ENCODE assay signal across 8 cellular contexts in genomic region chr20:3470627-3471396, GRCh38. TPM values are rescaled to one million over a fixed set of nuclear protein-coding genes. Genes with fewer than 3 reads are reported as not detected.
DNase-seq lines count a peak whose midpoint lies in the region; TF ChIP-seq lines count a peak whose summit lies in the region.

Gene ATRN (plus strand): TSS chr20:3471018. CDS start chr20:3471108, 90 bp downstream.

- H2BK5ac ChIP-seq in H9 (ENCODE audit: insufficient read length, low read length), result no peak within 1 kb of the TSS

- H3F3A ChIP-seq in MM.1S (ENCODE audit: insufficient read depth, low read length), result no peaks in the 10 kb centered on the region

- H3K14ac ChIP-seq in H9 (ENCODE audit: insufficient read depth, low read length), result peak within 1 kb of the TSS; percentile 74

- peak; percentile 59 for DNase-seq in GF-D8 (lab: John Stamatoyannopoulos, UW)
- DNase-seq in H9, result peak; percentile 81
- DNase-seq in MM.1S, result peak; percentile 88
- DNase-seq in SK-N-MC (ENCODE audit: low read depth, low spot score), result no peak
- peak; percentile 92 for DNase-seq in activated naive CD4-positive, alpha-beta T cell treated with anti-CD3 and anti-CD28 coated beads, Interleukin-2, amount 50 U/mL, for 16 hours
- peak; percentile 94 for DNase-seq in germinal center (ENCODE audit: low spot score)
- peak in 53 of 56 donors; percentile 54 to 92 (median 80) for DNase-seq in nucleus accumbens (lab: John Stamatoyannopoulos, UW)
- DNase-seq in substantia nigra (lab: John Stamatoyannopoulos, UW), result peak in 48 of 49 donors; percentile 31 to 92 (median 79)

- H3K79me2 ChIP-seq in H9 (ENCODE audit: insufficient read depth, low read length), result peaks cover 4% of the 10 kb centered on the region; the same call in 1 of the 2 replicates
- H3K79me2 ChIP-seq in MM.1S (ENCODE audit: low read length), result peaks cover 32% of the 10 kb centered on the region

- H3K4me2 ChIP-seq in H9 (ENCODE audit: insufficient read depth, insufficient read length, low read length) (peak within 1 kb of the TSS; percentile 90), MM.1S (ENCODE audit: low read depth, low read length) (peak within 1 kb of the TSS; percentile 93)

- H3K4me1 Mint-ChIP-seq in H9, result peaks cover 14% of the 10 kb centered on the region in 2 experiments

- H2AK5ac ChIP-seq in H9 (ENCODE audit: insufficient read length, low read length), result no peak within 1 kb of the TSS

- no peak for TF ChIP-seq CTCF in H9 (conservative IDR thresholded peaks at IDR 0.05)
- no peak for TF ChIP-seq CTCF in MM.1S (IDR thresholded peaks at IDR 0.05; ENCODE audit: low read length)

- no peak within 1 kb of the TSS for H3K56ac ChIP-seq in H9 (ENCODE audit: insufficient read length, low read depth, low read length)

- no peak within 1 kb of the TSS for H2BK15ac ChIP-seq in H9 (ENCODE audit: low read depth, low read length)

- H3K27me3 ChIP-seq in H9 (ENCODE audit: insufficient read depth, low read length), result peaks cover 2% of the 10 kb centered on the region; the same call in 1 of the 2 replicates
- no peaks in the 10 kb centered on the region for H3K27me3 ChIP-seq in MM.1S (replicated peaks; ENCODE audit: insufficient read depth, low read length)

- H3K36me3 Mint-ChIP-seq in H9 (ENCODE audit: insufficient read depth in 1 of 3, low read depth in 3 of 3), result no peaks in the 10 kb centered on the region

- H3K4me1 ChIP-seq in H9 (ENCODE audit: insufficient read depth, low read length), result no peaks in the 10 kb centered on the region
- H3K4me1 ChIP-seq in MM.1S (ENCODE audit: low read length), result peaks cover 11% of the 10 kb centered on the region

- H3T11ph ChIP-seq in H9 (ENCODE audit: low read length), result no peak within 1 kb of the TSS

- no peak within 1 kb of the TSS for H2BK20ac ChIP-seq in H9 (ENCODE audit: low read depth, low read length, poor library complexity, severe bottlenecking)

- H3K23ac ChIP-seq in H9 (ENCODE audit: insufficient read length, low read depth, low read length), result no peak within 1 kb of the TSS

- no peak within 1 kb of the TSS for H4K8ac ChIP-seq in H9 (replicated peaks; ENCODE audit: insufficient read length, low read depth, low read length)

- no peak within 1 kb of the TSS for H2BK12ac ChIP-seq in H9 (ENCODE audit: insufficient read length, low read depth, low read length)

- no peaks in the 10 kb centered on the region for H3K9me2 ChIP-seq in MM.1S (replicated peaks; ENCODE audit: insufficient read depth, low read length)

- H3K18ac ChIP-seq in H9 (ENCODE audit: insufficient read length, low read depth, low read length), result peak within 1 kb of the TSS; percentile 12

- H3K27ac Mint-ChIP-seq in H9, result peak within 1 kb of the TSS in 1 of 3 experiments; percentile 90; a peak in 2 of 7 replicates

- H3K9me3 ChIP-seq in H9 (ENCODE audit: control insufficient read depth, low read depth, low read length) (no peaks in the 10 kb centered on the region), MM.1S (replicated peaks; ENCODE audit: insufficient read depth, low read length) (no peaks in the 10 kb centered on the region), SK-N-MC (ENCODE audit: low read depth, low read length) (no peaks in the 10 kb centered on the region)

- H3K9me3 Mint-ChIP-seq in H9, result no peaks in the 10 kb centered on the region

- no peak within 1 kb of the TSS for H4K91ac ChIP-seq in H9 (ENCODE audit: insufficient read length, low read depth, low read length)

- H3K9ac ChIP-seq in H9 (ENCODE audit: extremely low read depth, insufficient read length, low read length) (peak within 1 kb of the TSS; percentile 52), MM.1S (ENCODE audit: low read length) (peak within 1 kb of the TSS; percentile 65), SK-N-MC (ENCODE audit: insufficient read length) (peak within 1 kb of the TSS; percentile 78)

- H3K4me3 ChIP-seq in MM.1S (ENCODE audit: low read length) (peak within 1 kb of the TSS; percentile 96), SK-N-MC (peak within 1 kb of the TSS; percentile 85)

- no peaks in the 10 kb centered on the region for H4K20me1 ChIP-seq in H9 (ENCODE audit: control insufficient read depth, insufficient read depth, insufficient read length)
- no peaks in the 10 kb centered on the region for H4K20me1 ChIP-seq in MM.1S (ENCODE audit: insufficient read depth, low read length)

- no CpG with 5 or more reads among the region's 95 CpGs for WGBS in H9 (ENCODE audit: extremely low coverage, insufficient read length, low lambda C conversion rate)

- H3K23me2 ChIP-seq in H9 (ENCODE audit: insufficient read length, low read depth, low read length, poor library complexity, severe bottlenecking), result peaks cover 11% of the 10 kb centered on the region

- no peak within 1 kb of the TSS for H2BK120ac ChIP-seq in H9 (ENCODE audit: low read depth, low read length, poor library complexity, severe bottlenecking)

- H3K79me1 ChIP-seq in H9 (ENCODE audit: insufficient read depth, low read depth, low read length, poor library complexity, severe bottlenecking), result no peaks in the 10 kb centered on the region

- no peak within 1 kb of the TSS for H3K4ac ChIP-seq in H9 (ENCODE audit: low read depth, low read length)

- H3K36me3 ChIP-seq in MM.1S (replicated peaks; ENCODE audit: insufficient read depth, low read length), result no peaks in the 10 kb centered on the region
- H3K36me3 ChIP-seq in SK-N-MC (ENCODE audit: insufficient read depth, low read length), result no peaks in the 10 kb centered on the region

- H3K4me3 Mint-ChIP-seq in H9, result peak within 1 kb of the TSS; percentile 92 to 96

- H2AFZ ChIP-seq in H9 (ENCODE audit: low read length) (no peak within 1 kb of the TSS), MM.1S (ENCODE audit: low read length) (peak within 1 kb of the TSS; percentile 97)

- H3K27ac ChIP-seq in H9 (ENCODE audit: insufficient read length, low read depth, low read length), result no peak within 1 kb of the TSS
- H3K27ac ChIP-seq in MM.1S (ENCODE audit: low read length), result no peak within 1 kb of the TSS
- H3K27ac ChIP-seq in SK-N-MC, result no peak within 1 kb of the TSS
- H3K27ac ChIP-seq in substantia nigra (ENCODE audit: low read depth, low read length, poor library complexity, severe bottlenecking), result peak within 1 kb of the TSS; percentile 80

- H3K27me3 Mint-ChIP-seq in H9 (ENCODE audit: low read depth), result peaks cover 68% of the 10 kb centered on the region

- H4K5ac ChIP-seq in H9 (ENCODE audit: insufficient read length, low read depth, low read length), result no peak within 1 kb of the TSS

RNA-seq across cellular contexts. Expression of gene ATRN, which starts in this region (rescaled TPM):
- 22.4 and 23.1 TPM in 2 replicates for total RNA-seq in H9 (2021)
